ENCODE assay signal across 23 cellular contexts in genomic region chr2:172826522-172826921, GRCh38.
"Had no signal": no experiment of that assay in that cellular context is flagged by ENCODE, and none has a peak within 500 bp of the region (broad histone marks: within the 10 kb centered on the region; RNA-seq: fewer than 3 reads in every experiment).

No MANE protein-coding gene starts in this region.

- FAIRE-seq: astrocyte, RCC 7860 had no signal

- ATAC-seq: activated CD8-positive, alpha-beta T cell treated with anti-CD3 and anti-CD28 coated beads, Interleukin-2, amount 10 ng/mL, durations not matched to agents 7 days and 5 days; T-helper 17 cell; WTC11 had no signal

- H3K27ac ChIP-seq: cardiac muscle cell had no signal

- H3K36me3 ChIP-seq: cardiac muscle cell had no signal

- H3K4me3 ChIP-seq: cardiac muscle cell had no signal

- H3K27me3 ChIP-seq: cardiac muscle cell had no signal

- DNase-seq: activated CD4-positive, alpha-beta T cell treated with anti-CD3 and anti-CD28 coated beads for 48 hours; activated CD4-positive, alpha-beta T cell treated with anti-CD3 and anti-CD28 coated beads, Interleukin-2, amount 50 U/mL, for 4 hours; activated CD4-positive, CD25-positive, alpha-beta regulatory T cell treated with anti-CD3 and anti-CD28 coated beads, Interleukin-2, amount 50 U/mL, for 72 hours; activated CD8-positive, alpha-beta memory T cell treated with anti-CD3 and anti-CD28 coated beads, Interleukin-2, amount 50 U/mL, for 48 hours; activated CD8-positive, alpha-beta T cell treated with anti-CD3 and anti-CD28 coated beads, Interleukin-2, amount 10 ng/mL, durations not matched to agents 7 days and 5 days; activated naive CD4-positive, alpha-beta T cell treated with anti-CD3 and anti-CD28 coated beads, Interleukin-2, amount 50 U/mL, for 16 hours; activated T-cell treated with anti-CD3 and anti-CD28 coated beads, Interleukin-2, amount 50 U/mL, for 1 hour; amniotic stem cell; Kasumi-1; NCI-H1092; NCI-H1417; NCI-H1930; NCI-H2171; NCI-H2227 treated with DMSO at 0.1 percent for 48 hours; NCI-H510A; NCI-H526 treated with DMSO at 0.1 percent for 48 hours; SIG-M5; T-helper 17 cell; T-helper 9 cell had no signal
